Comparison of ENCODE assay signal across 24 cellular contexts in the genomic region with DNA sequence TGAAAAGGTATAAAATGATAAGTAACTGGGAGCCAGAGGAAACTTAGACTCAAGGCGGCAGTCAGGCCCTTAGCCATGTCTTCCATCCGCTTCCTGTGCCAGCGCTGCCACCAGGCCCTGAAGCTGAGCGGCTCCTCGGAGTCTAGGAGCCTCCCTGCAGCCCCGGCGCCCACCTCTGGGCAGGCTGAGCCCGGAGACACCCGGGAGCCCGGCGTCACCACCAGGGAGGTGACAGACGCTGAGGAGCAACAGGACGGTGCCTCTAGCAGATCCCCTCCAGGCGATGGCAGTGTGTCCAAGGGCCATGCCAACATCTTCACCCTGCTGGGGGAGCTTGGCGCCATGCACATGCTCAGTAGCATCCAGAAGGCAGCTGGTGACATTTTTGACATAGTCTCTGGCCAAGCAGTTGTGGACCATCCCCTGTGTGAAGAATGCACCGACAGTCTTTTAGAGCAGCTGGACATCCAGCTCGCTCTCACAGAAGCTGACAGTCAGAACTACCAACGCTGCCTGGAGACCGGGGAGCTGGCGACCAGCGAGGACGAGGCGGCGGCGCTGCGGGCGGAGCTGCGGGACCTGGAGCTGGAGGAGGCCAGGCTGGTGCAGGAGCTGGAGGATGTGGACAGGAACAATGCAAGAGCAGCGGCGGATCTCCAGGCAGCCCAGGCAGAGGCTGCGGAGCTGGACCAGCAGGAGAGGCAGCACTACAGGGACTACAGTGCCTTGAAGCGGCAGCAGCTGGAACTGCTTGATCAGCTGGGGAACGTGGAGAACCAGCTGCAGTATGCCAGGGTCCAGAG. TPM values are rescaled to one million over a fixed set of nuclear protein-coding genes. Genes with fewer than 3 reads are reported as not detected.
DNase-seq lines count a peak whose midpoint lies in the region; ATAC-seq and TF ChIP-seq lines count a peak whose summit lies in the region.
"Had no signal": no experiment of that assay in that cellular context is flagged by ENCODE, and none has a peak within 500 bp of the region (broad histone marks: within the 10 kb centered on the region; RNA-seq: fewer than 3 reads in every experiment).

A gene with protein sequence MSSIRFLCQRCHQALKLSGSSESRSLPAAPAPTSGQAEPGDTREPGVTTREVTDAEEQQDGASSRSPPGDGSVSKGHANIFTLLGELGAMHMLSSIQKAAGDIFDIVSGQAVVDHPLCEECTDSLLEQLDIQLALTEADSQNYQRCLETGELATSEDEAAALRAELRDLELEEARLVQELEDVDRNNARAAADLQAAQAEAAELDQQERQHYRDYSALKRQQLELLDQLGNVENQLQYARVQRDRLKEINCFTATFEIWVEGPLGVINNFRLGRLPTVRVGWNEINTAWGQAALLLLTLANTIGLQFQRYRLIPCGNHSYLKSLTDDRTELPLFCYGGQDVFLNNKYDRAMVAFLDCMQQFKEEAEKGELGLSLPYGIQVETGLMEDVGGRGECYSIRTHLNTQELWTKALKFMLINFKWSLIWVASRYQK (plus strand): TSS at position 76 of the 803 bp plus-strand sequence. CDS start 0 bp downstream, at position 76.

- H3K27ac ChIP-seq in prostate gland = no peak within 1 kb of the TSS
- H3K27ac ChIP-seq: SJSA1, stomach, transverse colon had no signal

- no peaks in the 10 kb centered on the region for H3K27me3 Mint-ChIP-seq in neural crest cell (ENCODE audit: low read depth)
- H3K27me3 Mint-ChIP-seq: activated CD4-positive, alpha-beta T cell treated with anti-CD3 and anti-CD28 coated beads, Interleukin-2, amount 10 ng/mL, durations not matched to agents 24 days and 14 days; activated naive CD8-positive, alpha-beta T cell treated with anti-CD3 and anti-CD28 coated beads, Interleukin-2, amount 10 ng/mL, durations not matched to agents 7 days and 5 days had no signal

- H3K36me3 ChIP-seq in prostate gland = no peaks in the 10 kb centered on the region
- H3K36me3 ChIP-seq: SJSA1, stomach, transverse colon had no signal

- H3K9me3 Mint-ChIP-seq in neural crest cell = no peaks in the 10 kb centered on the region
- H3K9me3 Mint-ChIP-seq: activated CD4-positive, alpha-beta T cell treated with anti-CD3 and anti-CD28 coated beads, Interleukin-2, amount 10 ng/mL, durations not matched to agents 24 days and 14 days; activated naive CD8-positive, alpha-beta T cell treated with anti-CD3 and anti-CD28 coated beads, Interleukin-2, amount 10 ng/mL, durations not matched to agents 7 days and 5 days; T-helper 1 cell treated with Interleukin-12 subunit alpha and Interleukin-12 subunit beta and Interleukin-4 antibody, amounts not matched to agents 30 μg/mL and 1 μg/mL, for 36 hours had no signal

- WGBS in prostate gland = 89% methylated on average over 32 of the region's 33 CpGs

- peak within 1 kb of the TSS; percentile 88 for H3K27ac Mint-ChIP-seq in neural crest cell (ENCODE audit: unreplicated experiment)
- H3K27ac Mint-ChIP-seq: activated CD4-positive, alpha-beta T cell treated with anti-CD3 and anti-CD28 coated beads, Interleukin-2, amount 10 ng/mL, durations not matched to agents 24 days and 14 days; activated naive CD8-positive, alpha-beta T cell treated with anti-CD3 and anti-CD28 coated beads, Interleukin-2, amount 10 ng/mL, durations not matched to agents 7 days and 5 days; T-helper 1 cell treated with Interleukin-12 subunit alpha and Interleukin-12 subunit beta and Interleukin-4 antibody, amounts not matched to agents 30 μg/mL and 1 μg/mL, for 36 hours had no signal

- TF ChIP-seq CTCF in neural crest cell (conservative IDR thresholded peaks at IDR 0.05) (no peak), prostate gland (IDR thresholded peaks at IDR 0.05) (no peak)

- intact Hi-C loops in prostate gland (cut with DNase I) = no loop called here

- H3K4me3 Mint-ChIP-seq in neural crest cell = no peak within 1 kb of the TSS
- H3K4me3 Mint-ChIP-seq: activated CD4-positive, alpha-beta T cell treated with anti-CD3 and anti-CD28 coated beads, Interleukin-2, amount 10 ng/mL, durations not matched to agents 24 days and 14 days; activated naive CD8-positive, alpha-beta T cell treated with anti-CD3 and anti-CD28 coated beads, Interleukin-2, amount 10 ng/mL, durations not matched to agents 7 days and 5 days; T-helper 1 cell treated with Interleukin-12 subunit alpha and Interleukin-12 subunit beta and Interleukin-4 antibody, amounts not matched to agents 30 μg/mL and 1 μg/mL, for 36 hours had no signal

- no peaks in the 10 kb centered on the region for H3K27me3 ChIP-seq in prostate gland (replicated peaks; ENCODE audit: insufficient read depth)
- H3K27me3 ChIP-seq: SJSA1, stomach, transverse colon had no signal

- DNase-seq in DMS53 treated with DMSO at 0.1 percent for 48 hours (lab: John Stamatoyannopoulos, UW; ENCODE audit: unreplicated experiment) (peak; percentile 55), NCI-H146 (lab: John Stamatoyannopoulos, UW) (peak; percentile 90), SHP77 treated with DMSO at 0.1 percent for 48 hours (lab: John Stamatoyannopoulos, UW) (peak; percentile 73), neural crest cell (ENCODE audit: low read depth, low spot score) (no peak), cortex of kidney (lab: John Stamatoyannopoulos, UW) (no peak), OCI-M1 (lab: John Stamatoyannopoulos, UW) (no peak), prostate gland (ENCODE audit: low spot score) (no peak)
- DNase-seq: activated CD4-positive, alpha-beta T cell treated with anti-CD3 and anti-CD28 coated beads, Interleukin-2, amount 10 ng/mL, durations not matched to agents 24 days and 14 days; activated naive CD8-positive, alpha-beta T cell treated with anti-CD3 and anti-CD28 coated beads, Interleukin-2, amount 10 ng/mL, durations not matched to agents 7 days and 5 days; AML-193; EL; KBM-7; left cardiac atrium; mesendoderm; NCI-H2029 treated with DMSO at 0.1 percent for 48 hours; NCI-H524; small intestine; stimulated activated CD4-positive, alpha-beta T cell treated with anti-CD3 and anti-CD28 coated beads, Interleukin-2, amount 100 ng/mL, for 48 hours; stomach; transverse colon had no signal

- TF ChIP-seq POLR2A in prostate gland (IDR thresholded peaks at IDR 0.05) = no peak

- H3K4me3 ChIP-seq in prostate gland = no peak within 1 kb of the TSS
- H3K4me3 ChIP-seq: SJSA1, stomach, transverse colon had no signal

- H3K4me1 ChIP-seq in prostate gland (replicated peaks) = no peaks in the 10 kb centered on the region
- H3K4me1 ChIP-seq: SJSA1, stomach, transverse colon had no signal

- no peaks in the 10 kb centered on the region for H3K36me3 Mint-ChIP-seq in neural crest cell (ENCODE audit: low read depth)
- H3K36me3 Mint-ChIP-seq: activated naive CD8-positive, alpha-beta T cell treated with anti-CD3 and anti-CD28 coated beads, Interleukin-2, amount 10 ng/mL, durations not matched to agents 7 days and 5 days had no signal

- H3K4me1 Mint-ChIP-seq in neural crest cell = no peaks in the 10 kb centered on the region
- H3K4me1 Mint-ChIP-seq: activated CD4-positive, alpha-beta T cell treated with anti-CD3 and anti-CD28 coated beads, Interleukin-2, amount 10 ng/mL, durations not matched to agents 24 days and 14 days; activated naive CD8-positive, alpha-beta T cell treated with anti-CD3 and anti-CD28 coated beads, Interleukin-2, amount 10 ng/mL, durations not matched to agents 7 days and 5 days had no signal

- no peaks in the 10 kb centered on the region for H3K9me3 ChIP-seq in prostate gland
- H3K9me3 ChIP-seq: SJSA1, stomach, transverse colon had no signal

- no peak for ATAC-seq in GM21423 (IDR thresholded peaks at IDR 0.05; ENCODE audit: unreplicated experiment)
- ATAC-seq: left cardiac atrium had no signal

RNA-seq across cellular contexts. Expression of the gene that starts here (rescaled TPM):
- total RNA-seq in neural crest cell (not detected in 2 replicates), prostate gland (not detected)
- total RNA-seq: activated CD4-positive, alpha-beta T cell treated with anti-CD3 and anti-CD28 coated beads, Interleukin-2, amount 10 ng/mL, durations not matched to agents 24 days and 14 days; activated naive CD8-positive, alpha-beta T cell treated with anti-CD3 and anti-CD28 coated beads, Interleukin-2, amount 10 ng/mL, durations not matched to agents 7 days and 5 days; left cardiac atrium; pulmonary artery endothelial cell; SJSA1; stomach; transverse colon had no signal

Comparison
In these comparisons a context has a peak if more than half of its experiments do, and no peak if none do; other contexts are left out.
1. DNase-seq: peak in DMS53 treated with DMSO at 0.1 percent for 48 hours (single experiment), NCI-H146 (single experiment) and SHP77 treated with DMSO at 0.1 percent for 48 hours (single experiment); none in neural crest cell (single experiment), cortex of kidney (single experiment), OCI-M1 (single experiment) and prostate gland (single experiment).